Comparison of ENCODE assay signal across 28 cellular contexts in the genomic region with DNA sequence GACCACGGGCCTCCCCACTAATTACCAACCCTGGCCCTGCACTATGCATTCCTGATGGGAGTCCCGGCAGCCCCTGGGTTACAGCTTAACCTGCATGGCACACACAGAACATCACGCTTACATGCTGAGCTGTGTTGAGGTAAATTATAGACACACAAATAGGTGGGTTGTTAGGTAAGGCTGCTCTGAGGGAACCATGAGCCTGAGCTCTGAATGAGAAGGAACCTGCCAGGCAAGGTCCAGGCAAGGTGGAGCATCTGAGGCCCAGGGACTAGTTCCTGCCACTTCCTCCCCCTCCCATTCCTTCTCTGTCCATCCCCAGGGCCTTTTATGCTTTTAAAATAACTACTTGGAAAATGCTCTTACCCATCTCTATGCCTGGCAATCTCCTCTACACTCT.
"Had no signal": no experiment of that assay in that cellular context is flagged by ENCODE, and none has a peak within 500 bp of the region (broad histone marks: within the 10 kb centered on the region; RNA-seq: fewer than 3 reads in every experiment).

No MANE protein-coding gene starts in this region.

- ATAC-seq: effector memory CD8-positive, alpha-beta T cell; gastroesophageal sphincter; natural killer cell; sciatic nerve; stimulated activated memory B cell treated with anti-CD40 and anti-IgM and Interleukin-4, amounts not matched to agents 10 μg/mL and 1 μg/mL and 100 μg/mL, for 72 hours; stimulated activated naive CD8-positive, alpha-beta T cell treated with anti-CD3 and anti-CD28 coated beads, Interleukin-15, amount 100 ng/mL, for 72 hours; upper lobe of right lung; WTC11 had no signal

- H3K9me3 Mint-ChIP-seq: activated CD4-positive, alpha-beta memory T cell treated with anti-CD3 and anti-CD28 coated beads, Interleukin-2, amount 10 ng/mL, durations not matched to agents 7 days and 5 days; activated CD4-positive, alpha-beta T cell treated with anti-CD3 and anti-CD28 coated beads, Interleukin-2, amount 10 ng/mL, durations not matched to agents 7 days and 5 days; activated naive CD4-positive, alpha-beta T cell treated with anti-CD3 and anti-CD28 coated beads for 36 hours; activated naive CD8-positive, alpha-beta T cell treated with anti-CD3 and anti-CD28 coated beads for 36 hours; effector memory CD8-positive, alpha-beta T cell; natural killer cell; stimulated activated memory B cell treated with anti-CD40 and anti-IgM and Interleukin-4, amounts not matched to agents 10 μg/mL and 1 μg/mL and 100 μg/mL, for 72 hours; stimulated activated naive CD8-positive, alpha-beta T cell treated with anti-CD3 and anti-CD28 coated beads, Interleukin-15, amount 100 ng/mL, for 72 hours; WTC11 had no signal

- H3K4me1 Mint-ChIP-seq: activated CD4-positive, alpha-beta memory T cell treated with anti-CD3 and anti-CD28 coated beads, Interleukin-2, amount 10 ng/mL, durations not matched to agents 7 days and 5 days; activated CD4-positive, alpha-beta T cell treated with anti-CD3 and anti-CD28 coated beads, Interleukin-2, amount 10 ng/mL, durations not matched to agents 7 days and 5 days; activated naive CD8-positive, alpha-beta T cell treated with anti-CD3 and anti-CD28 coated beads for 36 hours; brain; natural killer cell; stimulated activated memory B cell treated with anti-CD40 and anti-IgM and Interleukin-4, amounts not matched to agents 10 μg/mL and 1 μg/mL and 100 μg/mL, for 72 hours; stimulated activated naive CD8-positive, alpha-beta T cell treated with anti-CD3 and anti-CD28 coated beads, Interleukin-15, amount 100 ng/mL, for 72 hours; WTC11 had no signal

- FAIRE-seq: endothelial cell of umbilical vein had no signal

- H3K36me3 Mint-ChIP-seq: activated naive CD8-positive, alpha-beta T cell treated with anti-CD3 and anti-CD28 coated beads for 36 hours; brain; natural killer cell; stimulated activated memory B cell treated with anti-CD40 and anti-IgM and Interleukin-4, amounts not matched to agents 10 μg/mL and 1 μg/mL and 100 μg/mL, for 72 hours; WTC11 had no signal

- DNase-seq: activated CD4-positive, alpha-beta memory T cell treated with anti-CD3 and anti-CD28 coated beads, Interleukin-2, amount 10 ng/mL, durations not matched to agents 7 days and 5 days; activated CD4-positive, alpha-beta T cell treated with anti-CD3 and anti-CD28 coated beads for 1 hour; activated CD4-positive, alpha-beta T cell treated with anti-CD3 and anti-CD28 coated beads, Interleukin-2, amount 10 ng/mL, durations not matched to agents 7 days and 5 days; activated effector memory CD4-positive, alpha-beta T cell treated with anti-CD3 and anti-CD28 coated beads, Interleukin-2, amount 50 U/mL, for 16 hours; activated naive CD4-positive, alpha-beta T cell treated with anti-CD3 and anti-CD28 coated beads for 36 hours; activated naive CD8-positive, alpha-beta T cell treated with anti-CD3 and anti-CD28 coated beads for 36 hours; adrenal gland; aorta; cerebellar nuclear complex; colonic mucosa; dorsolateral prefrontal cortex; effector memory CD8-positive, alpha-beta T cell; hypothalamus; left ventricle myocardium inferior; mesendoderm; natural killer cell; stimulated activated CD4-positive, alpha-beta T cell treated with anti-CD3 and anti-CD28 coated beads, Interleukin-12 subunit alpha, Interleukin-12 subunit beta, amount 100 ng/mL, for 4 hours; stimulated activated CD4-positive, alpha-beta T cell treated with anti-CD3 and anti-CD28 coated beads, Interleukin-4, amount 100 ng/mL, for 24 hours; stimulated activated naive CD8-positive, alpha-beta T cell treated with anti-CD3 and anti-CD28 coated beads, Interleukin-15, amount 100 ng/mL, for 72 hours; T-helper 2 cell; thyroid gland; upper lobe of right lung had no signal

- H3K27me3 Mint-ChIP-seq: activated CD4-positive, alpha-beta T cell treated with anti-CD3 and anti-CD28 coated beads, Interleukin-2, amount 10 ng/mL, durations not matched to agents 7 days and 5 days had no signal

- H3K4me3 Mint-ChIP-seq: activated CD4-positive, alpha-beta memory T cell treated with anti-CD3 and anti-CD28 coated beads, Interleukin-2, amount 10 ng/mL, durations not matched to agents 7 days and 5 days; activated CD4-positive, alpha-beta T cell treated with anti-CD3 and anti-CD28 coated beads, Interleukin-2, amount 10 ng/mL, durations not matched to agents 7 days and 5 days; activated naive CD4-positive, alpha-beta T cell treated with anti-CD3 and anti-CD28 coated beads for 36 hours; activated naive CD8-positive, alpha-beta T cell treated with anti-CD3 and anti-CD28 coated beads for 36 hours; brain; effector memory CD8-positive, alpha-beta T cell; natural killer cell; stimulated activated memory B cell treated with anti-CD40 and anti-IgM and Interleukin-4, amounts not matched to agents 10 μg/mL and 1 μg/mL and 100 μg/mL, for 72 hours; stimulated activated naive CD8-positive, alpha-beta T cell treated with anti-CD3 and anti-CD28 coated beads, Interleukin-15, amount 100 ng/mL, for 72 hours; WTC11 had no signal

- H3K27ac Mint-ChIP-seq: activated CD4-positive, alpha-beta memory T cell treated with anti-CD3 and anti-CD28 coated beads, Interleukin-2, amount 10 ng/mL, durations not matched to agents 7 days and 5 days; activated CD4-positive, alpha-beta T cell treated with anti-CD3 and anti-CD28 coated beads, Interleukin-2, amount 10 ng/mL, durations not matched to agents 7 days and 5 days; activated naive CD4-positive, alpha-beta T cell treated with anti-CD3 and anti-CD28 coated beads for 36 hours; activated naive CD8-positive, alpha-beta T cell treated with anti-CD3 and anti-CD28 coated beads for 36 hours; brain; effector memory CD8-positive, alpha-beta T cell; natural killer cell; stimulated activated memory B cell treated with anti-CD40 and anti-IgM and Interleukin-4, amounts not matched to agents 10 μg/mL and 1 μg/mL and 100 μg/mL, for 72 hours; WTC11 had no signal
